ENCODE assay signal across 17 cellular contexts in genomic region chr1:187948170-187948794, GRCh38.
DNase-seq lines count a peak whose midpoint lies in the region; ATAC-seq, FAIRE-seq and TF ChIP-seq lines count a peak whose summit lies in the region.
"Had no signal": no experiment of that assay in that cellular context is flagged by ENCODE, and none has a peak within 500 bp of the region (broad histone marks: within the 10 kb centered on the region; RNA-seq: fewer than 3 reads in every experiment).

No MANE protein-coding gene starts in this region.

- no peak for FAIRE-seq in HepG2 (lab: Jason Lieb, UNC)
- FAIRE-seq: GM12892, GM19239 had no signal

- no peaks in the 10 kb centered on the region for H3K9me3 ChIP-seq in MM.1S (replicated peaks; ENCODE audit: insufficient read depth, low read length)
- H3K9me3 ChIP-seq in HepG2 (ENCODE audit: low read length), result peaks cover 46% of the 10 kb centered on the region
- H3K9me3 ChIP-seq in upper lobe of left lung, result peaks cover 0 to 18% (median 10%) of the 10 kb centered on the region in 4 donors

- H2AFZ ChIP-seq in MM.1S (ENCODE audit: low read length) (no peak overlapping the region), HepG2 (ENCODE audit: low read length) (no peak overlapping the region)

- no peak for TF ChIP-seq RAD21 in HepG2 (CRISPR knock-in tag; IDR thresholded peaks at IDR 0.05)

- H3K4me2 ChIP-seq in MM.1S (ENCODE audit: low read depth, low read length) (no peak overlapping the region), HepG2 (ENCODE audit: low read depth, low read length) (peak overlapping the region; percentile 18; the same call in 1 of the 2 replicates)
- H3K4me2 ChIP-seq: BLaER1 treated with 17β-estradiol and CSF1 and Interleukin-3, amounts not matched to agents 10 nM and 100 nM had no signal

- no peak for TF ChIP-seq POLR2A in HepG2 (IDR thresholded peaks at IDR 0.05; ENCODE audit: insufficient read depth in 1 of 2, low read depth in 2 of 2, low read length in 2 of 2)
- no peak for TF ChIP-seq POLR2A in upper lobe of left lung (IDR thresholded peaks at IDR 0.05)

- H3K9ac ChIP-seq in MM.1S (ENCODE audit: low read length), result no peak overlapping the region
- no peak overlapping the region for H3K9ac ChIP-seq in HepG2 (ENCODE audit: insufficient read depth, low read depth, low read length)
- H3K9ac ChIP-seq: BLaER1 treated with 17β-estradiol and CSF1 and Interleukin-3, amounts not matched to agents 10 nM and 100 nM had no signal

- no peaks in the 10 kb centered on the region for H3F3A ChIP-seq in MM.1S (ENCODE audit: insufficient read depth, low read length)

- intact Hi-C loops in HepG2 (cut with micrococcal nuclease; ENCODE audit: unreplicated experiment), result no loop called here

- TF ChIP-seq CTCF in GM12865 (IDR thresholded peaks at IDR 0.05; ENCODE audit: insufficient read depth, low read depth, low read length, missing control alignments) (no peak), MM.1S (IDR thresholded peaks at IDR 0.05; ENCODE audit: low read length) (no peak), HepG2 (CRISPR knock-in tag; IDR thresholded peaks at IDR 0.05) (no peak), upper lobe of left lung (IDR thresholded peaks at IDR 0.05) (no peak)

- BruUV-seq in HepG2 (replicated peaks; lab: Mats Ljungman, UMichigan), result no TSS peak

- H3K4me3 ChIP-seq in GM12865 (ENCODE audit: low read depth, low read length), result no peak overlapping the region
- H3K4me3 ChIP-seq in MM.1S (ENCODE audit: low read length), result no peak overlapping the region
- no peak overlapping the region for H3K4me3 ChIP-seq in HepG2 (replicated peaks in 1 of 3; ENCODE audit: insufficient read depth in 1 of 3, low read depth in 2 of 3, low read length in 3 of 3)
- H3K4me3 ChIP-seq in upper lobe of left lung, result no peak overlapping the region
- H3K4me3 ChIP-seq: BLaER1 treated with 17β-estradiol and CSF1 and Interleukin-3, amounts not matched to agents 10 nM and 100 nM had no signal

- TF ChIP-seq EP300 in HepG2 (IDR thresholded peaks at IDR 0.05; ENCODE audit: low read depth in 2 of 2, low read length in 2 of 2), result no peak
- no peak for TF ChIP-seq EP300 in HepG2 (CRISPR knock-in tag; IDR thresholded peaks at IDR 0.05; ENCODE audit: borderline replicate concordance)
- TF ChIP-seq EP300 in upper lobe of left lung (IDR thresholded peaks at IDR 0.05), result no peak

- H3K27me3 ChIP-seq in MM.1S (replicated peaks; ENCODE audit: insufficient read depth, low read length), result no peaks in the 10 kb centered on the region
- no peaks in the 10 kb centered on the region for H3K27me3 ChIP-seq in HepG2 (ENCODE audit: control insufficient read depth in 1 of 2, insufficient read depth in 2 of 2, low read length in 2 of 2)
- no peaks in the 10 kb centered on the region for H3K27me3 ChIP-seq in upper lobe of left lung
- H3K27me3 ChIP-seq: BLaER1 treated with 17β-estradiol and CSF1 and Interleukin-3, amounts not matched to agents 10 nM and 100 nM had no signal

- in situ Hi-C loops in HepG2 (cut with HindIII; ENCODE audit: extremely low pct_ligation_motif_present, low pct_unique_long_range_greater_than_20kb), result no loop called here

- 0% methylated on average over 1 of the region's 1 CpG for WGBS in HepG2 (ENCODE audit: low lambda C conversion rate)
- 81 to 91% methylated on average over 1 of the region's 1 CpG for WGBS in upper lobe of left lung, 2 donors

- no peaks in the 10 kb centered on the region for H3K9me2 ChIP-seq in MM.1S (replicated peaks; ENCODE audit: insufficient read depth, low read length)

- no peak overlapping the region for H3K27ac ChIP-seq in MM.1S (ENCODE audit: low read length)
- no peak overlapping the region for H3K27ac ChIP-seq in HepG2 (ENCODE audit: extremely low read length, insufficient read depth, low read length)
- no peak overlapping the region for H3K27ac ChIP-seq in upper lobe of left lung
- H3K27ac ChIP-seq: 22Rv1; BLaER1 treated with 17β-estradiol and CSF1 and Interleukin-3, amounts not matched to agents 10 nM and 100 nM had no signal

- no peaks in the 10 kb centered on the region for H3K36me3 ChIP-seq in MM.1S (replicated peaks; ENCODE audit: insufficient read depth, low read length)
- no peaks in the 10 kb centered on the region for H3K36me3 ChIP-seq in HepG2 (replicated peaks in 1 of 2; ENCODE audit: control insufficient read depth in 1 of 2, insufficient read depth in 2 of 2, low read length in 2 of 2)
- no peaks in the 10 kb centered on the region for H3K36me3 ChIP-seq in upper lobe of left lung

- ATAC-seq in GM18870 (IDR thresholded peaks at IDR 0.05; ENCODE audit: unreplicated experiment) (peak; percentile 49), HepG2 (no peak), upper lobe of left lung (ENCODE audit: low FRiP score in 2 of 2) (no peak), GM18517 (IDR thresholded peaks at IDR 0.05; ENCODE audit: unreplicated experiment) (no peak)

- H4K20me1 ChIP-seq in MM.1S (ENCODE audit: insufficient read depth, low read length) (no peaks in the 10 kb centered on the region), HepG2 (ENCODE audit: insufficient read depth, low read length) (no peaks in the 10 kb centered on the region)
- H4K20me1 ChIP-seq: BLaER1 treated with 17β-estradiol and CSF1 and Interleukin-3, amounts not matched to agents 10 nM and 100 nM had no signal

- H3K79me2 ChIP-seq in MM.1S (ENCODE audit: low read length) (no peaks in the 10 kb centered on the region), HepG2 (ENCODE audit: insufficient read depth, low read length) (no peaks in the 10 kb centered on the region)

- CTCF ChIA-PET in HepG2 (lab: Yijun Ruan, JAX; ENCODE audit: low intra/inter-chr PET ratio, low total read pairs), result no interaction called here

- POLR2A ChIA-PET in HepG2 (lab: Yijun Ruan, JAX), result no interaction called here

- DNase-seq in GM12865 (ENCODE audit: low read depth) (peak; percentile 53), MM.1S (peak; percentile 21), HepG2 (ENCODE audit: low spot score) (no peak), AML-193 (lab: John Stamatoyannopoulos, UW) (no peak), upper lobe of left lung (no peak), NCI-H226 (no peak)
- DNase-seq: CD4-positive, CD25-positive, alpha-beta regulatory T cell; HCEC 1CT; HFFc6; IMR-90; KBM-7 had no signal

- H3K4me1 ChIP-seq in MM.1S (ENCODE audit: low read length), result no peaks in the 10 kb centered on the region
- H3K4me1 ChIP-seq in HepG2 (ENCODE audit: insufficient read depth, low read length), result no peaks in the 10 kb centered on the region
- no peaks in the 10 kb centered on the region for H3K4me1 ChIP-seq in upper lobe of left lung

TF ChIP-seq in HepG2, 621 proteins besides CTCF, POLR2A, EP300 and RAD21:
- TF ChIP-seq HNF4A (CRISPR knock-in tag; IDR thresholded peaks at IDR 0.05) (peak; percentile 57; the same call in 1 of the 2 replicates), PAXIP1 (CRISPR knock-in tag; conservative IDR thresholded peaks at IDR 0.05) (0 out of 2 replicates have a peak, but pooled peaks have one; percentile 23), HIVEP1 (CRISPR knock-in tag; IDR thresholded peaks at IDR 0.05) (no peak), LCORL (IDR thresholded peaks at IDR 0.05) (no peak), LCORL (CRISPR knock-in tag; IDR thresholded peaks at IDR 0.05) (peak; percentile 43; the same call in 1 of the 2 replicates), EZH2 (conservative IDR thresholded peaks at IDR 0.05; ENCODE audit: low read depth, low read length) (no peak), MIXL1 (CRISPR knock-in tag; IDR thresholded peaks at IDR 0.05) (no peak), ZNF432 (CRISPR knock-in tag; IDR thresholded peaks at IDR 0.05; ENCODE audit: borderline replicate concordance) (no peak), ELF3 (CRISPR knock-in tag; IDR thresholded peaks at IDR 0.05) (0 out of 2 replicates have a peak, but pooled peaks have one; percentile 17)

Comparison
In these comparisons a context has a peak if more than half of its experiments do, and no peak if none do; other contexts are left out.
1. DNase-seq: peak in GM12865 (single experiment) and MM.1S (single experiment); none in HepG2 (single experiment), AML-193 (0 of 2), upper lobe of left lung (0 of 2) and NCI-H226 (single experiment).